In the genomic region with DNA sequence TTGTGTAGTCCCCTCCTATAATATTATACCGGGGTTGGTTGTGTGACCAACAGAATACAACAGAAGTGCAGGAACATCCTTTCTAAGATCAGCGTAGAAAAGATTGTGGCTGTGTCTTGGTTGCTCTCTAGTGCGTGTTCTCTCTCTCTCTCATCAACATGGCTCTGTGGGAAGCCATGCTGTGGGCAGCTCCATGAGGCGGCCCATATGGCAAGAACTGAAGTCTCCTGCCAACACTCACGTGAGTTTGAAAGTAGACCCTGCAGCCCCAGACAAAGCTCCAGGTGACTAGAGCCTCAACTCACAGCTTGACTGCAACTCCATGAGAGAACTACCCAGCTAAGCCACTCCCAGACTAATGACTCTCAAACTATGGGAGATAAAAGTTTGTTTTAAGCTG, we compare ENCODE assay signal across 22 cellular contexts.
"Had no signal": no experiment of that assay in that cellular context is flagged by ENCODE, and none has a peak within 500 bp of the region (broad histone marks: within the 10 kb centered on the region; RNA-seq: fewer than 3 reads in every experiment).

No MANE protein-coding gene starts in this region.

- H3K36me3 ChIP-seq: left lung, lower lobe of right lung, ovary, right atrium auricular region, right lobe of liver, uterus had no signal

- H3K4me3 ChIP-seq: left lung, lower lobe of right lung, mucosa of descending colon, ovary, right atrium auricular region, right lobe of liver, smooth muscle cell, tibial nerve, uterus had no signal

- H3K4me1 ChIP-seq: left lung, lower lobe of right lung, right atrium auricular region, right lobe of liver, tibial nerve, uterus had no signal

- H3K9me3 ChIP-seq: left lung, lower lobe of right lung, mucosa of descending colon, ovary, right atrium auricular region, right lobe of liver, tibial nerve, uterus had no signal

- H3K27ac ChIP-seq: left lung, lower lobe of right lung, ovary, right atrium auricular region, right lobe of liver, tibial nerve, uterus had no signal

- DNase-seq: hypothalamus; immature natural killer cell; kidney; left colon; left lung; lower lobe of right lung; mammary epithelial cell; mesendoderm; mucosa of descending colon; naive thymus-derived CD4-positive, alpha-beta T cell; ovary; right lobe of liver; stimulated activated CD4-positive, alpha-beta T cell treated with anti-CD3 and anti-CD28 coated beads, Interleukin-1b, Interleukin-23, amount 100 ng/mL, for 48 hours; stimulated activated CD4-positive, alpha-beta T cell treated with anti-CD3 and anti-CD28 coated beads, Interleukin-2, amount 100 ng/mL, for 48 hours; stimulated activated CD4-positive, alpha-beta T cell treated with anti-CD3 and anti-CD28 coated beads, Interleukin-4, amount 100 ng/mL, for 4 hours; stimulated activated CD8-positive, alpha-beta memory T cell treated with anti-CD3 and anti-CD28 coated beads, Interleukin-4, amount 100 ng/mL, for 48 hours; stimulated activated naive CD4-positive, alpha-beta T cell treated with Interleukin-2 at 50 U/mL for 16 hours; stimulated activated naive CD8-positive, alpha-beta T cell treated with anti-CD3 and anti-CD28 coated beads, Interleukin-15, amount 100 ng/mL, for 72 hours; uterus had no signal

- H3K27me3 ChIP-seq: left lung, ovary, right atrium auricular region, right lobe of liver, tibial nerve, uterus had no signal
